Comparison of ENCODE assay signal across 9 cellular contexts in genomic region chr3:125212509-125213372, GRCh38.
A peak's percentile ranks its signal among the peaks of the same experiment; 100 is the strongest.
DNase-seq lines count a peak whose midpoint lies in the region; ATAC-seq lines count a peak whose summit lies in the region.
"Had no signal": no experiment of that assay in that cellular context is flagged by ENCODE, and none has a peak within 500 bp of the region (broad histone marks: within the 10 kb centered on the region; RNA-seq: fewer than 3 reads in every experiment).

Gene SLC12A8, minus strand, starts transcription at chr3:125212748. Its CDS starts 1,399 bp downstream, at chr3:125211349.

- DNase-seq in NCI-H2171 treated with DMSO at 0.1 percent for 48 hours (lab: John Stamatoyannopoulos, UW) (peak; percentile 16), NCI-H2171 (lab: John Stamatoyannopoulos, UW) (no peak), iPS-NIHi11 (ENCODE audit: low spot score) (peak; percentile 77), activated gamma-delta T cell (lab: John Stamatoyannopoulos, UW) (no peak), 8988T (no peak)
- DNase-seq: CD4-positive, CD25-positive, alpha-beta regulatory T cell had no signal

- H3K4me1 Mint-ChIP-seq in activated naive CD8-positive, alpha-beta T cell (ENCODE audit: low read depth), result peaks cover 12% of the 10 kb centered on the region
- peaks cover 16% of the 10 kb centered on the region for H3K4me1 Mint-ChIP-seq in stimulated activated memory B cell treated with anti-CD40 and anti-IgM and Interleukin-4, amounts not matched to agents 10 μg/mL and 1 μg/mL and 100 μg/mL, for 72 hours

- H3K4me3 Mint-ChIP-seq in activated naive CD8-positive, alpha-beta T cell, result peak within 1 kb of the TSS; percentile 71
- H3K4me3 Mint-ChIP-seq in stimulated activated memory B cell treated with anti-CD40 and anti-IgM and Interleukin-4, amounts not matched to agents 10 μg/mL and 1 μg/mL and 100 μg/mL, for 72 hours, result peak within 1 kb of the TSS; percentile 66

- no peaks in the 10 kb centered on the region for H3K36me3 Mint-ChIP-seq in activated naive CD8-positive, alpha-beta T cell
- H3K36me3 Mint-ChIP-seq in stimulated activated memory B cell treated with anti-CD40 and anti-IgM and Interleukin-4, amounts not matched to agents 10 μg/mL and 1 μg/mL and 100 μg/mL, for 72 hours, result no peaks in the 10 kb centered on the region
- H3K36me3 Mint-ChIP-seq: CD4-positive, CD25-positive, alpha-beta regulatory T cell had no signal

- H3K9me3 Mint-ChIP-seq in activated naive CD8-positive, alpha-beta T cell (ENCODE audit: low read depth), result no peaks in the 10 kb centered on the region
- H3K9me3 Mint-ChIP-seq in stimulated activated memory B cell treated with anti-CD40 and anti-IgM and Interleukin-4, amounts not matched to agents 10 μg/mL and 1 μg/mL and 100 μg/mL, for 72 hours, result no peaks in the 10 kb centered on the region

- peak; percentile 62 for ATAC-seq in stimulated activated memory B cell treated with anti-CD40 and anti-IgM and Interleukin-4, amounts not matched to agents 10 μg/mL and 1 μg/mL and 100 μg/mL, for 72 hours
- no peak for ATAC-seq in GM19023 (IDR thresholded peaks at IDR 0.05; ENCODE audit: unreplicated experiment)

- H3K27me3 Mint-ChIP-seq in activated naive CD8-positive, alpha-beta T cell, result peaks cover 21% of the 10 kb centered on the region
- H3K27me3 Mint-ChIP-seq in stimulated activated memory B cell treated with anti-CD40 and anti-IgM and Interleukin-4, amounts not matched to agents 10 μg/mL and 1 μg/mL and 100 μg/mL, for 72 hours, result peaks cover 59% of the 10 kb centered on the region

- no peak within 1 kb of the TSS for H3K27ac Mint-ChIP-seq in activated naive CD8-positive, alpha-beta T cell
- no peak within 1 kb of the TSS for H3K27ac Mint-ChIP-seq in stimulated activated memory B cell treated with anti-CD40 and anti-IgM and Interleukin-4, amounts not matched to agents 10 μg/mL and 1 μg/mL and 100 μg/mL, for 72 hours
- H3K27ac Mint-ChIP-seq: CD4-positive, CD25-positive, alpha-beta regulatory T cell had no signal

Comparison
In these comparisons a context has a peak if more than half of its experiments do, and no peak if none do; other contexts are left out.
1. DNase-seq: peak in NCI-H2171 treated with DMSO at 0.1 percent for 48 hours (single experiment) and iPS-NIHi11 (single experiment); none in NCI-H2171 (single experiment), activated gamma-delta T cell (single experiment) and 8988T (single experiment).